ENCODE assay signal across 1 cellular context in the genomic region with DNA sequence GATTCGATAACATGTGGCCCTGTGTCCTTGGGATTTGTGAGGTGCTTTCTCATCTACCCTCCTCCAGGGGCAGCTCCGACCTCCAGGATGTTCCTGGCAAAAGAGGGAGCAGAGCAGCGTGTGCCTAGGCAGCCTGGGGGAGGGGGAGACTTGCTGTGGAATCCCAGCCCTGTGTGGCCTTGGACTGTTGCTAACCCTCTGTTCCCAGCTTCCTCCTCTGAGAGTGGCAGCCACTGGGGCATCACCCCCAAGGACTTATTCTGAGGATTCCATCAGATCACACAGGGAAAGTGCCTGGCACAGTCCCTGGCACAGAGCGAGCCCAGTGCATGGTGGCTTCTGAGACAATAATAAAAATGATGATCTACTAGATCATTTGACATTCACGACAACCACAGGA.
TF ChIP-seq lines count a peak whose summit lies in the region.

No MANE protein-coding gene starts in this region.

TF ChIP-seq in GM23338, 12 proteins besides CTCF, POLR2A, EP300 and RAD21:
- TF ChIP-seq, protein P1, sequence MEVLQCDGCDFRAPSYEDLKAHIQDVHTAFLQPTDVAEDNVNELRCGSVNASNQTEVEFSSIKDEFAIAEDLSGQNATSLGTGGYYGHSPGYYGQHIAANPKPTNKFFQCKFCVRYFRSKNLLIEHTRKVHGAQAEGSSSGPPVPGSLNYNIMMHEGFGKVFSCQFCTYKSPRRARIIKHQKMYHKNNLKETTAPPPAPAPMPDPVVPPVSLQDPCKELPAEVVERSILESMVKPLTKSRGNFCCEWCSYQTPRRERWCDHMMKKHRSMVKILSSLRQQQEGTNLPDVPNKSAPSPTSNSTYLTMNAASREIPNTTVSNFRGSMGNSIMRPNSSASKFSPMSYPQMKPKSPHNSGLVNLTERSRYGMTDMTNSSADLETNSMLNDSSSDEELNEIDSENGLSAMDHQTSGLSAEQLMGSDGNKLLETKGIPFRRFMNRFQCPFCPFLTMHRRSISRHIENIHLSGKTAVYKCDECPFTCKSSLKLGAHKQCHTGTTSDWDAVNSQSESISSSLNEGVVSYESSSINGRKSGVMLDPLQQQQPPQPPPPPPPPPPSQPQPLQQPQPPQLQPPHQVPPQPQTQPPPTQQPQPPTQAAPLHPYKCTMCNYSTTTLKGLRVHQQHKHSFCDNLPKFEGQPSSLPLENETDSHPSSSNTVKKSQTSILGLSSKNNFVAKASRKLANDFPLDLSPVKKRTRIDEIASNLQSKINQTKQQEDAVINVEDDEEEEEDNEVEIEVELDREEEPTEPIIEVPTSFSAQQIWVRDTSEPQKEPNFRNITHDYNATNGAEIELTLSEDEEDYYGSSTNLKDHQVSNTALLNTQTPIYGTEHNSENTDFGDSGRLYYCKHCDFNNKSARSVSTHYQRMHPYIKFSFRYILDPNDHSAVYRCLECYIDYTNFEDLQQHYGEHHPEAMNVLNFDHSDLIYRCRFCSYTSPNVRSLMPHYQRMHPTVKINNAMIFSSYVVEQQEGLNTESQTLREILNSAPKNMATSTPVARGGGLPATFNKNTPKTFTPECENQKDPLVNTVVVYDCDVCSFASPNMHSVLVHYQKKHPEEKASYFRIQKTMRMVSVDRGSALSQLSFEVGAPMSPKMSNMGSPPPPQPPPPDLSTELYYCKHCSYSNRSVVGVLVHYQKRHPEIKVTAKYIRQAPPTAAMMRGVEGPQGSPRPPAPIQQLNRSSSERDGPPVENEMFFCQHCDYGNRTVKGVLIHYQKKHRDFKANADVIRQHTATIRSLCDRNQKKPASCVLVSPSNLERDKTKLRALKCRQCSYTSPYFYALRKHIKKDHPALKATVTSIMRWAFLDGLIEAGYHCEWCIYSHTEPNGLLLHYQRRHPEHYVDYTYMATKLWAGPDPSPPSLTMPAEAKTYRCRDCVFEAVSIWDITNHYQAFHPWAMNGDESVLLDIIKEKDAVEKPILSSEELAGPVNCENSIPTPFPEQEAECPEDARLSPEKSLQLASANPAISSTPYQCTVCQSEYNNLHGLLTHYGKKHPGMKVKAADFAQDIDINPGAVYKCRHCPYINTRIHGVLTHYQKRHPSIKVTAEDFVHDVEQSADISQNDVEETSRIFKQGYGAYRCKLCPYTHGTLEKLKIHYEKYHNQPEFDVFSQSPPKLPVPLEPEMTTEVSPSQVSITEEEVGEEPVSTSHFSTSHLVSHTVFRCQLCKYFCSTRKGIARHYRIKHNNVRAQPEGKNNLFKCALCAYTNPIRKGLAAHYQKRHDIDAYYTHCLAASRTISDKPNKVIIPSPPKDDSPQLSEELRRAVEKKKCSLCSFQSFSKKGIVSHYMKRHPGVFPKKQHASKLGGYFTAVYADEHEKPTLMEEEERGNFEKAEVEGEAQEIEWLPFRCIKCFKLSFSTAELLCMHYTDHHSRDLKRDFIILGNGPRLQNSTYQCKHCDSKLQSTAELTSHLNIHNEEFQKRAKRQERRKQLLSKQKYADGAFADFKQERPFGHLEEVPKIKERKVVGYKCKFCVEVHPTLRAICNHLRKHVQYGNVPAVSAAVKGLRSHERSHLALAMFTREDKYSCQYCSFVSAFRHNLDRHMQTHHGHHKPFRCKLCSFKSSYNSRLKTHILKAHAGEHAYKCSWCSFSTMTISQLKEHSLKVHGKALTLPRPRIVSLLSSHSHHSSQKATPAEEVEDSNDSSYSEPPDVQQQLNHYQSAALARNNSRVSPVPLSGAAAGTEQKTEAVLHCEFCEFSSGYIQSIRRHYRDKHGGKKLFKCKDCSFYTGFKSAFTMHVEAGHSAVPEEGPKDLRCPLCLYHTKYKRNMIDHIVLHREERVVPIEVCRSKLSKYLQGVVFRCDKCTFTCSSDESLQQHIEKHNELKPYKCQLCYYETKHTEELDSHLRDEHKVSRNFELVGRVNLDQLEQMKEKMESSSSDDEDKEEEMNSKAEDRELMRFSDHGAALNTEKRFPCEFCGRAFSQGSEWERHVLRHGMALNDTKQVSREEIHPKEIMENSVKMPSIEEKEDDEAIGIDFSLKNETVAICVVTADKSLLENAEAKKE (CRISPR knock-in tag; IDR thresholded peaks at IDR 0.05): no peak
- TF ChIP-seq EZH2phosphoT487 (IDR thresholded peaks at IDR 0.05; ENCODE audit: unreplicated experiment) (no peak), JUNB (IDR thresholded peaks at IDR 0.05; ENCODE audit: unreplicated experiment) (no peak), NANOG (IDR thresholded peaks at IDR 0.05; ENCODE audit: borderline replicate concordance) (no peak), EZH2 (IDR thresholded peaks at IDR 0.05; ENCODE audit: low read depth, unreplicated experiment) (no peak), ZNF331 (CRISPR knock-in tag; IDR thresholded peaks at IDR 0.05; ENCODE audit: low read depth) (no peak), POLR2AphosphoS5 (IDR thresholded peaks at IDR 0.05; ENCODE audit: low read depth) (no peak), CREB1 (CRISPR knock-in tag; IDR thresholded peaks at IDR 0.05; ENCODE audit: low read depth) (no peak), STAT1 (IDR thresholded peaks at IDR 0.05; ENCODE audit: unreplicated experiment) (no peak), ZNF114 (CRISPR knock-in tag; IDR thresholded peaks at IDR 0.05) (no peak)
- TF ChIP-seq, protein P2, sequence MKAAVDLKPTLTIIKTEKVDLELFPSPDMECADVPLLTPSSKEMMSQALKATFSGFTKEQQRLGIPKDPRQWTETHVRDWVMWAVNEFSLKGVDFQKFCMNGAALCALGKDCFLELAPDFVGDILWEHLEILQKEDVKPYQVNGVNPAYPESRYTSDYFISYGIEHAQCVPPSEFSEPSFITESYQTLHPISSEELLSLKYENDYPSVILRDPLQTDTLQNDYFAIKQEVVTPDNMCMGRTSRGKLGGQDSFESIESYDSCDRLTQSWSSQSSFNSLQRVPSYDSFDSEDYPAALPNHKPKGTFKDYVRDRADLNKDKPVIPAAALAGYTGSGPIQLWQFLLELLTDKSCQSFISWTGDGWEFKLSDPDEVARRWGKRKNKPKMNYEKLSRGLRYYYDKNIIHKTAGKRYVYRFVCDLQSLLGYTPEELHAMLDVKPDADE (IDR thresholded peaks at IDR 0.05): no peak
- TF ChIP-seq, protein P3, sequence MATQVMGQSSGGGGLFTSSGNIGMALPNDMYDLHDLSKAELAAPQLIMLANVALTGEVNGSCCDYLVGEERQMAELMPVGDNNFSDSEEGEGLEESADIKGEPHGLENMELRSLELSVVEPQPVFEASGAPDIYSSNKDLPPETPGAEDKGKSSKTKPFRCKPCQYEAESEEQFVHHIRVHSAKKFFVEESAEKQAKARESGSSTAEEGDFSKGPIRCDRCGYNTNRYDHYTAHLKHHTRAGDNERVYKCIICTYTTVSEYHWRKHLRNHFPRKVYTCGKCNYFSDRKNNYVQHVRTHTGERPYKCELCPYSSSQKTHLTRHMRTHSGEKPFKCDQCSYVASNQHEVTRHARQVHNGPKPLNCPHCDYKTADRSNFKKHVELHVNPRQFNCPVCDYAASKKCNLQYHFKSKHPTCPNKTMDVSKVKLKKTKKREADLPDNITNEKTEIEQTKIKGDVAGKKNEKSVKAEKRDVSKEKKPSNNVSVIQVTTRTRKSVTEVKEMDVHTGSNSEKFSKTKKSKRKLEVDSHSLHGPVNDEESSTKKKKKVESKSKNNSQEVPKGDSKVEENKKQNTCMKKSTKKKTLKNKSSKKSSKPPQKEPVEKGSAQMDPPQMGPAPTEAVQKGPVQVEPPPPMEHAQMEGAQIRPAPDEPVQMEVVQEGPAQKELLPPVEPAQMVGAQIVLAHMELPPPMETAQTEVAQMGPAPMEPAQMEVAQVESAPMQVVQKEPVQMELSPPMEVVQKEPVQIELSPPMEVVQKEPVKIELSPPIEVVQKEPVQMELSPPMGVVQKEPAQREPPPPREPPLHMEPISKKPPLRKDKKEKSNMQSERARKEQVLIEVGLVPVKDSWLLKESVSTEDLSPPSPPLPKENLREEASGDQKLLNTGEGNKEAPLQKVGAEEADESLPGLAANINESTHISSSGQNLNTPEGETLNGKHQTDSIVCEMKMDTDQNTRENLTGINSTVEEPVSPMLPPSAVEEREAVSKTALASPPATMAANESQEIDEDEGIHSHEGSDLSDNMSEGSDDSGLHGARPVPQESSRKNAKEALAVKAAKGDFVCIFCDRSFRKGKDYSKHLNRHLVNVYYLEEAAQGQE (IDR thresholded peaks at IDR 0.05; ENCODE audit: unreplicated experiment): no peak
